Comparison of ENCODE assay signal across 10 cellular contexts in genomic region chr6:42954405-42954804, GRCh38. TPM values are rescaled to one million over a fixed set of nuclear protein-coding genes. Genes with fewer than 3 reads are reported as not detected.
A peak's percentile ranks its signal among the peaks of the same experiment; 100 is the strongest.
DNase-seq lines count a peak whose midpoint lies in the region; FAIRE-seq and TF ChIP-seq lines count a peak whose summit lies in the region.
"Not testable (repeated sequence)": the region's sequence is repeated elsewhere in the genome, so short reads cannot be mapped to it uniquely, and the experiment has no call there.
"Had no signal": no experiment of that assay in that cellular context is flagged by ENCODE, and none has a peak within 500 bp of the region (broad histone marks: within the 10 kb centered on the region; RNA-seq: fewer than 3 reads in every experiment).

No MANE protein-coding gene starts in this region.

- H4K20me1 ChIP-seq in OCI-LY7 (ENCODE audit: insufficient read depth, low read length): not testable (repeated sequence)

- not testable (repeated sequence) for H2AFZ ChIP-seq in OCI-LY7 (ENCODE audit: low read length)

- intact Hi-C loops in OCI-LY7 (cut with micrococcal nuclease; ENCODE audit: unreplicated experiment): not testable (repeated sequence)

- not testable (repeated sequence) for H3K9me3 ChIP-seq in OCI-LY7 (ENCODE audit: low read length)

- not testable (repeated sequence) for TF ChIP-seq CTCF in C4-2B (conservative IDR thresholded peaks at IDR 0.05); OCI-LY7 (conservative IDR thresholded peaks at IDR 0.05; ENCODE audit: low read length); bronchial epithelial cell (IDR thresholded peaks at IDR 0.05; ENCODE audit: insufficient read depth, low read length, severe bottlenecking)

- H3K36me3 ChIP-seq in OCI-LY7 (ENCODE audit: insufficient read depth, low read length); bronchial epithelial cell (ENCODE audit: control insufficient read depth, insufficient read depth, low read length): not testable (repeated sequence)

- not testable (repeated sequence) for H3K4me2 ChIP-seq in OCI-LY7 (ENCODE audit: low read length)

- not testable (repeated sequence) for FAIRE-seq in bronchial epithelial cell (lab: Jason Lieb, UNC)

- H3K4me1 ChIP-seq in OCI-LY7 (ENCODE audit: insufficient read depth, low read length, poor library complexity, severe bottlenecking): not testable (repeated sequence)

- BruUV-seq in OCI-LY7 (replicated peaks; lab: Mats Ljungman, UMichigan): TSS peak; percentile 55

- not testable (repeated sequence) for H3K79me2 ChIP-seq in OCI-LY7 (ENCODE audit: insufficient read depth, low read depth, low read length)

- H3K27me3 ChIP-seq in bronchial epithelial cell (ENCODE audit: control insufficient read depth, insufficient read depth, low read length): not testable (repeated sequence)

- CTCF ChIA-PET in OCI-LY7 (lab: Charles Lee; ENCODE audit: unreplicated experiment): not testable (repeated sequence)

- H3K4me3 ChIP-seq in OCI-LY7 (ENCODE audit: low read depth, low read length, poor library complexity, severe bottlenecking); bronchial epithelial cell (ENCODE audit: low read depth, low read length): not testable (repeated sequence)

- not testable (repeated sequence) for DNase-seq in OCI-LY7 (ENCODE audit: low spot score); epithelial cell of prostate (ENCODE audit: low read depth, low spot score)
- peak; percentile 52 for DNase-seq in bronchial epithelial cell (ENCODE audit: low read depth)

- not testable (repeated sequence) for H3K9me2 ChIP-seq in OCI-LY7 (ENCODE audit: insufficient read depth, low read length)

- POLR2A ChIA-PET in OCI-LY7 (lab: Charles Lee): not testable (repeated sequence)

- H3K27ac ChIP-seq in C4-2B (peak overlapping the region; percentile 88), epithelial cell of prostate (peak overlapping the region; percentile 60)
- H3K27ac ChIP-seq in OCI-LY7 (ENCODE audit: low read depth, low read length, poor library complexity, severe bottlenecking): not testable (repeated sequence)

RNA-seq across cellular contexts. Expression of gene GNMT, which starts 6.1 kb away (rescaled TPM):
- total RNA-seq in OCI-LY7 (2014; rRNA removed; shearing (Covaris generic)): 1.7 TPM in 1 of 2 replicates, not detected in the other
- total RNA-seq in OCI-LY7 (2022) (1.7 and 2.2 TPM in 2 replicates), bronchial epithelial cell (0.26 TPM in 1 of 2 replicates, not detected in the other)
- total RNA-seq: Daoy had no signal

RNA-seq across cellular contexts. Expression of gene PEX6, which starts 24.6 kb away (rescaled TPM):
- total RNA-seq in OCI-LY7 (2014; rRNA removed; shearing (Covaris generic)): 24.7 and 26.3 TPM in 2 replicates
- total RNA-seq in OCI-LY7 (2022) (22.4 and 23.8 TPM in 2 replicates), bronchial epithelial cell (25.0 and 32.1 TPM in 2 replicates)

RNA-seq across cellular contexts. Expression of gene CNPY3, which starts 25.1 kb away (rescaled TPM):
- total RNA-seq in OCI-LY7 (2014; rRNA removed; shearing (Covaris generic)): 64.7 and 69.3 TPM in 2 replicates
- total RNA-seq in OCI-LY7 (2022): 70.5 and 77.2 TPM in 2 replicates
- total RNA-seq in bronchial epithelial cell: 9.7 and 14.0 TPM in 2 replicates

RNA-seq across cellular contexts. Expression of gene PPP2R5D, which starts 30.0 kb away (rescaled TPM):
- total RNA-seq in OCI-LY7 (2014; rRNA removed; shearing (Covaris generic)): 29.1 and 35.0 TPM in 2 replicates
- 35.6 and 39.5 TPM in 2 replicates for total RNA-seq in OCI-LY7 (2022)
- 20.2 and 27.6 TPM in 2 replicates for total RNA-seq in bronchial epithelial cell

RNA-seq across cellular contexts. Expression of gene PTCRA, which starts 38.6 kb away (rescaled TPM):
- 0.72 and 0.85 TPM in 2 replicates for total RNA-seq in OCI-LY7 (2014; rRNA removed; shearing (Covaris generic))
- total RNA-seq in OCI-LY7 (2022): 0.91 TPM in 1 of 2 replicates, not detected in the other
- total RNA-seq in bronchial epithelial cell: not detected in 2 replicates
- total RNA-seq: A172; B cell; CD4-positive, alpha-beta memory T cell; CD8-positive, alpha-beta memory T cell; Daoy; G401 had no signal
